Comparison of ENCODE assay signal across 9 cellular contexts in genomic region chr17:8186446-8186786, GRCh38. TPM values are rescaled to one million over a fixed set of nuclear protein-coding genes. Genes with fewer than 3 reads are reported as not detected.
A peak's percentile ranks its signal among the peaks of the same experiment; 100 is the strongest.
DNase-seq lines count a peak whose midpoint lies in the region; ATAC-seq and TF ChIP-seq lines count a peak whose summit lies in the region.
"Had no signal": no experiment of that assay in that cellular context is flagged by ENCODE, and none has a peak within 500 bp of the region (broad histone marks: within the 10 kb centered on the region; RNA-seq: fewer than 3 reads in every experiment).

No MANE protein-coding gene starts in this region.

- peaks cover 0 to 4% (median 0%) of the 10 kb centered on the region in 11 donors for H3K9me3 Mint-ChIP-seq in naive thymus-derived CD4-positive, alpha-beta T cell
- H3K9me3 Mint-ChIP-seq: activated naive CD4-positive, alpha-beta T cell treated with anti-CD3 and anti-CD28 coated beads, Interleukin-2, amount 50 U/mL, for 24 hours had no signal

- H3K4me1 ChIP-seq in colonic mucosa, result no peaks in the 10 kb centered on the region
- H3K4me1 ChIP-seq in naive thymus-derived CD4-positive, alpha-beta T cell (ENCODE audit: control insufficient read depth in 2 of 2, insufficient read depth in 2 of 2, low read length in 2 of 2), result peaks cover 21 to 22% of the 10 kb centered on the region in 2 donors

- no peaks in the 10 kb centered on the region for H3K27me3 ChIP-seq in BJ (ENCODE audit: control insufficient read depth, insufficient read depth, low read length)
- no peaks in the 10 kb centered on the region for H3K27me3 ChIP-seq in colonic mucosa
- H3K27me3 ChIP-seq in naive thymus-derived CD4-positive, alpha-beta T cell (ENCODE audit: control insufficient read depth in 2 of 2, insufficient read depth in 2 of 2, low read length in 2 of 2), result no peaks in the 10 kb centered on the region

- peak overlapping the region; percentile 96 for H3K27ac ChIP-seq in colonic mucosa
- peak overlapping the region; percentile 87 for H3K27ac ChIP-seq in naive thymus-derived CD4-positive, alpha-beta T cell (ENCODE audit: low read depth, low read length)

- no peaks in the 10 kb centered on the region for H3K36me3 Mint-ChIP-seq in naive thymus-derived CD4-positive, alpha-beta T cell
- H3K36me3 Mint-ChIP-seq: activated naive CD4-positive, alpha-beta T cell treated with anti-CD3 and anti-CD28 coated beads, Interleukin-2, amount 50 U/mL, for 24 hours had no signal

- DNase-seq in BJ (ENCODE audit: low read depth) (no peak), colonic mucosa (no peak), DMS79 (lab: John Stamatoyannopoulos, UW) (no peak), NCI-H345 treated with DMSO at 0.1 percent for 48 hours (lab: John Stamatoyannopoulos, UW; ENCODE audit: unreplicated experiment) (no peak), NCI-H2107 (lab: John Stamatoyannopoulos, UW) (no peak), NCI-H2196 treated with DMSO at 0.1 percent for 48 hours (lab: John Stamatoyannopoulos, UW; ENCODE audit: unreplicated experiment) (no peak)
- no peak for DNase-seq in naive thymus-derived CD4-positive, alpha-beta T cell

- H3K27me3 Mint-ChIP-seq in naive thymus-derived CD4-positive, alpha-beta T cell, result peaks cover 0 to 15% (median 0%) of the 10 kb centered on the region in 5 donors
- H3K27me3 Mint-ChIP-seq: activated naive CD4-positive, alpha-beta T cell treated with anti-CD3 and anti-CD28 coated beads, Interleukin-2, amount 50 U/mL, for 24 hours had no signal

- no peak overlapping the region for H3K4me3 Mint-ChIP-seq in naive thymus-derived CD4-positive, alpha-beta T cell
- H3K4me3 Mint-ChIP-seq: activated naive CD4-positive, alpha-beta T cell treated with anti-CD3 and anti-CD28 coated beads, Interleukin-2, amount 50 U/mL, for 24 hours had no signal

- no peak; the same call in 1 of the 2 replicates for TF ChIP-seq CTCF in BJ (IDR thresholded peaks at IDR 0.05; ENCODE audit: insufficient read depth, low read depth, low read length)
- no peak for TF ChIP-seq CTCF in colonic mucosa (IDR thresholded peaks at IDR 0.05)

- intact Hi-C loops in colonic mucosa (cut with DNase I), result loop anchor here (2.0 kb wide), 2 partner anchors 36 to 66 kb away; no protein-coding TSS in a partner anchor
- intact Hi-C loops in naive thymus-derived CD4-positive, alpha-beta T cell (cut with micrococcal nuclease), result loop anchor here (1.0 to 2.0 kb wide), 10 partner anchors 10 to 196 kb away; partner anchors contain the start of genes SLC25A35 (in 2 of the 2), RPL26 (in 1 of the 2) and TMEM107 (in 1 of the 2)

- H3K4me1 Mint-ChIP-seq in naive thymus-derived CD4-positive, alpha-beta T cell, result peaks cover 17 to 30% (median 22%) of the 10 kb centered on the region in 7 donors

- H3K27ac Mint-ChIP-seq in naive thymus-derived CD4-positive, alpha-beta T cell, result no peak overlapping the region
- H3K27ac Mint-ChIP-seq: activated naive CD4-positive, alpha-beta T cell treated with anti-CD3 and anti-CD28 coated beads, Interleukin-2, amount 50 U/mL, for 24 hours had no signal

- H3K36me3 ChIP-seq in BJ (ENCODE audit: control insufficient read depth, insufficient read depth, low read length) (no peaks in the 10 kb centered on the region), colonic mucosa (no peaks in the 10 kb centered on the region)
- peaks cover 0 to 11% (median 0%) of the 10 kb centered on the region in 3 experiments for H3K36me3 ChIP-seq in naive thymus-derived CD4-positive, alpha-beta T cell (ENCODE audit: control insufficient read depth in 2 of 3, insufficient read depth in 3 of 3, low read length in 3 of 3)

- H3K4me3 ChIP-seq in BJ (ENCODE audit: low read depth, low read length) (peak overlapping the region; percentile 72), colonic mucosa (peak overlapping the region; percentile 75)
- peak overlapping the region; percentile 91 for H3K4me3 ChIP-seq in naive thymus-derived CD4-positive, alpha-beta T cell (ENCODE audit: low read length)

- POLR2A ChIA-PET in BJ (lab: Charles Lee), result interaction anchor here (1.4 kb wide), 1 partner anchor 35 kb away, joined by 3 read pairs; no protein-coding TSS in a partner anchor
- POLR2A ChIA-PET in naive thymus-derived CD4-positive, alpha-beta T cell (lab: Charles Lee), result interaction anchor here (0.6 to 25.9 kb wide), 26 partner anchors 9 to 499 kb away, joined by 3 to 820 read pairs (median 7); partner anchors contain the start of genes ALOXE3, AURKB, CTC1 and HES7

- peak; percentile 1 for ATAC-seq in HG03280 (IDR thresholded peaks at IDR 0.05; ENCODE audit: unreplicated experiment)
- no peak for ATAC-seq in naive thymus-derived CD4-positive, alpha-beta T cell

- H3K9me3 ChIP-seq in colonic mucosa, result no peaks in the 10 kb centered on the region
- no peaks in the 10 kb centered on the region for H3K9me3 ChIP-seq in naive thymus-derived CD4-positive, alpha-beta T cell (ENCODE audit: control insufficient read depth in 2 of 3, low read length in 3 of 3)

- H3K9ac ChIP-seq in colonic mucosa (ENCODE audit: low read depth in 2 of 2, low read length in 2 of 2), result peak overlapping the region; percentile 72 to 94

- CTCF ChIA-PET in BJ (lab: Yijun Ruan, JAX), result interaction anchor here (1.5 to 2.1 kb wide), 4 partner anchors 9 to 67 kb away, joined by 4 to 10 read pairs (median 7); partner anchors contain the start of gene TMEM107
- CTCF ChIA-PET in naive thymus-derived CD4-positive, alpha-beta T cell (lab: Charles Lee), result interaction anchor here (0.5 to 6.8 kb wide), 7 partner anchors 13 to 110 kb away, joined by 3 to 33 read pairs (median 4); partner anchors contain the start of gene ALOXE3

RNA-seq across cellular contexts. Expression of gene BORCS6, which starts 3.6 kb away (rescaled TPM):
- polyA plus RNA-seq in BJ (2011; rRNA removed), result 3.0 and 4.5 TPM in 2 replicates
- 2.8 and 3.4 TPM in 2 replicates for polyA minus RNA-seq in BJ (2011; rRNA and poly(A)+ RNA removed)
- 10 to 100 TPM; 11.7 to 12.4 TPM for total RNA-seq in colonic mucosa
- 10 to 100 TPM in 3 of 5 experiments, 1 to 10 TPM in 2; 5.4 to 16.1 (median 13.4) TPM for total RNA-seq in naive thymus-derived CD4-positive, alpha-beta T cell
- 10 to 100 TPM; 16.7 to 23.7 TPM for polyA plus RNA-seq in naive thymus-derived CD4-positive, alpha-beta T cell

RNA-seq across cellular contexts. Expression of gene TMEM107, which starts 10.2 kb away (rescaled TPM):
- 13.6 and 14.5 TPM in 2 replicates for polyA plus RNA-seq in BJ (2011; rRNA removed)
- polyA minus RNA-seq in BJ (2011; rRNA and poly(A)+ RNA removed), result 52.2 and 57.1 TPM in 2 replicates
- total RNA-seq in colonic mucosa, result 10 to 100 TPM; 13.2 to 17.0 TPM
- total RNA-seq in naive thymus-derived CD4-positive, alpha-beta T cell, result 10 to 100 TPM; 23.1 to 49.7 (median 26.5) TPM
- 10 to 100 TPM; 40.4 to 45.9 TPM for polyA plus RNA-seq in naive thymus-derived CD4-positive, alpha-beta T cell

RNA-seq across cellular contexts. Expression of gene VAMP2, which starts 23.7 kb away (rescaled TPM):
- polyA plus RNA-seq in BJ (2011; rRNA removed), result 20.1 and 22.8 TPM in 2 replicates
- polyA minus RNA-seq in BJ (2011; rRNA and poly(A)+ RNA removed), result 7.4 and 9.6 TPM in 2 replicates
- total RNA-seq in colonic mucosa, result 10 to 100 TPM; 34.0 to 38.8 TPM
- 100 to 1,000 TPM in 4 of 5 experiments, 10 to 100 TPM in 1; 87.1 to 256 (median 210) TPM for total RNA-seq in naive thymus-derived CD4-positive, alpha-beta T cell
- 10 to 100 TPM; 75.0 to 75.1 TPM for polyA plus RNA-seq in naive thymus-derived CD4-positive, alpha-beta T cell

RNA-seq across cellular contexts. Expression of gene AURKB, which starts 24.0 kb away (rescaled TPM):
- polyA plus RNA-seq in BJ (2011; rRNA removed), result 13.4 and 26.1 TPM in 2 replicates
- polyA minus RNA-seq in BJ (2011; rRNA and poly(A)+ RNA removed), result 16.9 and 28.3 TPM in 2 replicates
- total RNA-seq in colonic mucosa, result 10 to 100 TPM; 18.6 to 86.4 TPM
- total RNA-seq in naive thymus-derived CD4-positive, alpha-beta T cell, result 10 to 100 TPM in 1 of 5 experiments, 1 to 10 TPM in 4; 1.1 to 97.7 (median 1.3) TPM
- polyA plus RNA-seq in naive thymus-derived CD4-positive, alpha-beta T cell, result not detected

RNA-seq across cellular contexts. Expression of gene PER1, which starts 34.2 kb away (rescaled TPM):
- polyA plus RNA-seq in BJ (2011; rRNA removed), result 5.1 and 7.7 TPM in 2 replicates
- 11.4 and 32.7 TPM in 2 replicates for polyA minus RNA-seq in BJ (2011; rRNA and poly(A)+ RNA removed)
- total RNA-seq in colonic mucosa, result 10 to 100 TPM; 19.7 to 43.6 TPM
- total RNA-seq in naive thymus-derived CD4-positive, alpha-beta T cell, result 1,000 to 10,000 TPM in 2 of 5 experiments, 10 to 100 TPM in 3; 40.1 to 1,786 (median 95.0) TPM
- 10 to 100 TPM in 1 of 2 donors, 1 to 10 TPM in 1; 7.9 to 12.1 TPM for polyA plus RNA-seq in naive thymus-derived CD4-positive, alpha-beta T cell
